Comparison of ENCODE assay signal across 1 cellular context in the genomic region with DNA sequence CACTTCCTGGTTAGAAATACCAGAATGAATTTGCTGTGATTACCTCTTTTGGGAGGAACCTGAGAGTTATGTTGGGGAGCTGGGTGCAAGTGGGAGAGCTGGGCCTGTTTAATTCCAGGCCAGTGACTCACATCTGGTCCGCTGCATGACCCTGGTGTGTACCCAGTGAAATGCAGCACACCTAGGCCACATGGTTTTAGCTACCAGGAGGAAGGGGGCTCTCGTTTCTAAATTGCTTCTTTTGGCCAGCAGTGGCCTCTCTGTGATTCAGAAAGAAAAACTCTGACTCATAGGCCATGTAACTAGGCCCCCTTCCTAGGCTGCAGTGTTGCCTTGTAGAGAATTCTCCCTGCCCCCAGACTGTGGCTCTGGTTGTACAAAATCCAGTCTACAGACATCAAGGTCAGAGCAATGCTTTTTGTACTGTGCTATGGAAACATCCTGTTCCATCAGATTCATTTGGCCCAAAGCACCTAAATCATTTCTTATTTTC.
TF ChIP-seq lines count a peak whose summit lies in the region.

No MANE protein-coding gene starts in this region.

TF ChIP-seq in HepG2, 621 proteins besides CTCF, POLR2A, EP300 and RAD21 (continued from another document):
- TF ChIP-seq ATF6 (CRISPR knock-in tag; conservative IDR thresholded peaks at IDR 0.05) (no peak), NFRKB (IDR thresholded peaks at IDR 0.05) (no peak), CREB1 (IDR thresholded peaks at IDR 0.05) (no peak; the same call in 1 of the 2 replicates), CREB1 (CRISPR knock-in tag; IDR thresholded peaks at IDR 0.05) (no peak), KDM5A (IDR thresholded peaks at IDR 0.05; ENCODE audit: borderline replicate concordance, low read length) (0 out of 2 replicates have a peak, but pooled peaks have one; percentile 51), BCL3 (CRISPR knock-in tag; IDR thresholded peaks at IDR 0.05) (no peak), BRD4 (CRISPR knock-in tag; IDR thresholded peaks at IDR 0.05) (no peak; the same call in 1 of the 2 replicates), MLLT10 (CRISPR knock-in tag; IDR thresholded peaks at IDR 0.05) (no peak), ZNF737 (CRISPR knock-in tag; IDR thresholded peaks at IDR 0.05; ENCODE audit: borderline replicate concordance) (no peak), ZNF136 (CRISPR knock-in tag; IDR thresholded peaks at IDR 0.05; ENCODE audit: low read depth) (no peak), LCORL (IDR thresholded peaks at IDR 0.05) (peak; percentile 85), LCORL (CRISPR knock-in tag; IDR thresholded peaks at IDR 0.05) (peak; percentile 94), NFATC3 (CRISPR knock-in tag; IDR thresholded peaks at IDR 0.05) (no peak), ZNF354B (CRISPR knock-in tag; IDR thresholded peaks at IDR 0.05) (no peak), ZXDC (CRISPR knock-in tag; IDR thresholded peaks at IDR 0.05) (no peak), TGIF2 (CRISPR knock-in tag; IDR thresholded peaks at IDR 0.05) (0 out of 2 replicates have a peak, but pooled peaks have one; percentile 9), CCAR2 (optimal IDR thresholded peaks at IDR 0.05; ENCODE audit: low read depth, low read length) (no peak), NFYB (CRISPR knock-in tag; IDR thresholded peaks at IDR 0.05) (no peak), ERF (CRISPR knock-in tag; IDR thresholded peaks at IDR 0.05) (0 out of 2 replicates have a peak, but pooled peaks have one; percentile 38), ELF1 (CRISPR knock-in tag; IDR thresholded peaks at IDR 0.05) (peak; percentile 56; the same call in 1 of the 2 replicates), ZNF550 (CRISPR knock-in tag; IDR thresholded peaks at IDR 0.05; ENCODE audit: borderline replicate concordance) (no peak), NRL (CRISPR knock-in tag; IDR thresholded peaks at IDR 0.05; ENCODE audit: borderline replicate concordance) (no peak), ZNF792 (CRISPR knock-in tag; IDR thresholded peaks at IDR 0.05) (peak; percentile 22; the same call in 1 of the 2 replicates), GABPB1 (CRISPR knock-in tag; IDR thresholded peaks at IDR 0.05) (no peak; the same call in 1 of the 2 replicates), TBX3 (IDR thresholded peaks at IDR 0.05; ENCODE audit: borderline replicate concordance) (no peak), BCL6 (CRISPR knock-in tag; IDR thresholded peaks at IDR 0.05) (0 out of 2 replicates have a peak, but pooled peaks have one; percentile 31), ZNF484 (CRISPR knock-in tag; IDR thresholded peaks at IDR 0.05; ENCODE audit: borderline replicate concordance, low read depth) (no peak)
- TF ChIP-seq, protein P1, sequence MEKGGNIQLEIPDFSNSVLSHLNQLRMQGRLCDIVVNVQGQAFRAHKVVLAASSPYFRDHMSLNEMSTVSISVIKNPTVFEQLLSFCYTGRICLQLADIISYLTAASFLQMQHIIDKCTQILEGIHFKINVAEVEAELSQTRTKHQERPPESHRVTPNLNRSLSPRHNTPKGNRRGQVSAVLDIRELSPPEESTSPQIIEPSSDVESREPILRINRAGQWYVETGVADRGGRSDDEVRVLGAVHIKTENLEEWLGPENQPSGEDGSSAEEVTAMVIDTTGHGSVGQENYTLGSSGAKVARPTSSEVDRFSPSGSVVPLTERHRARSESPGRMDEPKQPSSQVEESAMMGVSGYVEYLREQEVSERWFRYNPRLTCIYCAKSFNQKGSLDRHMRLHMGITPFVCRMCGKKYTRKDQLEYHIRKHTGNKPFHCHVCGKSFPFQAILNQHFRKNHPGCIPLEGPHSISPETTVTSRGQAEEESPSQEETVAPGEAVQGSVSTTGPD (CRISPR knock-in tag; IDR thresholded peaks at IDR 0.05): no peak
- TF ChIP-seq, protein P2, sequence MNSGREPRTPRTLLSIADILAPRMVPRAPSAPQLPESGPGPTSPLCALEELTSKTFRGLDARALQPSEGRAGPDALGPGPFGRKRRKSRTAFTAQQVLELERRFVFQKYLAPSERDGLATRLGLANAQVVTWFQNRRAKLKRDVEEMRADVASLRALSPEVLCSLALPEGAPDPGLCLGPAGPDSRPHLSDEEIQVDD (CRISPR knock-in tag; IDR thresholded peaks at IDR 0.05; ENCODE audit: borderline replicate concordance): no peak
- TF ChIP-seq, protein P3, sequence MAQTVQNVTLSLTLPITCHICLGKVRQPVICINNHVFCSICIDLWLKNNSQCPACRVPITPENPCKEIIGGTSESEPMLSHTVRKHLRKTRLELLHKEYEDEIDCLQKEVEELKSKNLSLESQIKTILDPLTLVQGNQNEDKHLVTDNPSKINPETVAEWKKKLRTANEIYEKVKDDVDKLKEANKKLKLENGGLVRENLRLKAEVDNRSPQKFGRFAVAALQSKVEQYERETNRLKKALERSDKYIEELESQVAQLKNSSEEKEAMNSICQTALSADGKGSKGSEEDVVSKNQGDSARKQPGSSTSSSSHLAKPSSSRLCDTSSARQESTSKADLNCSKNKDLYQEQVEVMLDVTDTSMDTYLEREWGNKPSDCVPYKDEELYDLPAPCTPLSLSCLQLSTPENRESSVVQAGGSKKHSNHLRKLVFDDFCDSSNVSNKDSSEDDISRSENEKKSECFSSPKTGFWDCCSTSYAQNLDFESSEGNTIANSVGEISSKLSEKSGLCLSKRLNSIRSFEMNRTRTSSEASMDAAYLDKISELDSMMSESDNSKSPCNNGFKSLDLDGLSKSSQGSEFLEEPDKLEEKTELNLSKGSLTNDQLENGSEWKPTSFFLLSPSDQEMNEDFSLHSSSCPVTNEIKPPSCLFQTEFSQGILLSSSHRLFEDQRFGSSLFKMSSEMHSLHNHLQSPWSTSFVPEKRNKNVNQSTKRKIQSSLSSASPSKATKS (CRISPR knock-in tag; IDR thresholded peaks at IDR 0.05): no peak
TF ChIP-seq in HepG2: peak in this region for 141.
